Comparison of ENCODE assay signal across 8 cellular contexts in genomic region chr10:124388823-124389612, GRCh38. TPM values are rescaled to one million over a fixed set of nuclear protein-coding genes. Genes with fewer than 3 reads are reported as not detected.
DNase-seq lines count a peak whose midpoint lies in the region; ATAC-seq, FAIRE-seq and TF ChIP-seq lines count a peak whose summit lies in the region.

No MANE protein-coding gene starts in this region.

- H3K27me3 ChIP-seq in PC-9 (ENCODE audit: insufficient read depth, low read depth) = no peaks in the 10 kb centered on the region
- H3K27me3 ChIP-seq in naive thymus-derived CD4-positive, alpha-beta T cell (ENCODE audit: control insufficient read depth in 2 of 2, insufficient read depth in 2 of 2, low read length in 2 of 2) = no peaks in the 10 kb centered on the region

- no peak overlapping the region for H3K27ac Mint-ChIP-seq in activated T-helper 17 cell treated with anti-CD3 and anti-CD28 coated beads, Interleukin-2, amount 50 U/mL, for 72 hours
- peak overlapping the region in 1 of 9 donors; percentile 49 for H3K27ac Mint-ChIP-seq in naive thymus-derived CD4-positive, alpha-beta T cell

- no peak for FAIRE-seq in HTR-8/SVneo (lab: Jason Lieb, UNC)

- no peaks in the 10 kb centered on the region for H3K27me3 Mint-ChIP-seq in activated T-helper 17 cell treated with anti-CD3 and anti-CD28 coated beads, Interleukin-2, amount 50 U/mL, for 72 hours
- peaks cover 0 to 7% (median 5%) of the 10 kb centered on the region in 5 donors for H3K27me3 Mint-ChIP-seq in naive thymus-derived CD4-positive, alpha-beta T cell

- peak overlapping the region; percentile 41 for H3K4me3 Mint-ChIP-seq in activated T-helper 17 cell treated with anti-CD3 and anti-CD28 coated beads, Interleukin-2, amount 50 U/mL, for 72 hours
- H3K4me3 Mint-ChIP-seq in naive thymus-derived CD4-positive, alpha-beta T cell = peak overlapping the region in 7 of 10 donors; percentile 25 to 71 (median 59)

- peaks cover 10% of the 10 kb centered on the region for H3F3A ChIP-seq in PC-9 (ENCODE audit: insufficient read depth, low read depth)

- TF ChIP-seq CTCF in PC-9 (conservative IDR thresholded peaks at IDR 0.05) = peak; percentile 80
- TF ChIP-seq CTCF in fibroblast of mammary gland (conservative IDR thresholded peaks at IDR 0.05; ENCODE audit: control insufficient read depth, insufficient read depth, low read depth, low read length) = peak; percentile 62

- H3K4me2 ChIP-seq in PC-9 = peak overlapping the region; percentile 78

- no peaks in the 10 kb centered on the region for H3K4me1 Mint-ChIP-seq in activated T-helper 17 cell treated with anti-CD3 and anti-CD28 coated beads, Interleukin-2, amount 50 U/mL, for 72 hours
- H3K4me1 Mint-ChIP-seq in naive thymus-derived CD4-positive, alpha-beta T cell = peaks cover 0 to 2% (median 0%) of the 10 kb centered on the region in 7 donors

- no TSS peak for BruUV-seq in PC-9 (replicated peaks; lab: Mats Ljungman, UMichigan)

- no peaks in the 10 kb centered on the region for H4K20me1 ChIP-seq in PC-9 (ENCODE audit: insufficient read depth)

- in situ Hi-C loops in Caki2 (cut with HindIII; ENCODE audit: low pct_unique_long_range_greater_than_20kb, low sequenced_read_pairs) = loop anchor here (25.0 kb wide), 1 partner anchor 402 kb away; no protein-coding TSS in a partner anchor

- intact Hi-C loops in PC-9 (cut with micrococcal nuclease; ENCODE audit: unreplicated experiment) = loop anchor here (1.0 to 10.0 kb wide), 5 partner anchors 132 to 807 kb away; partner anchors contain the start of gene CHST15
- intact Hi-C loops in naive thymus-derived CD4-positive, alpha-beta T cell (cut with micrococcal nuclease) = loop anchor here (1.0 to 10.0 kb wide), 11 partner anchors 14 to 1381 kb away; partner anchors contain the start of genes OAT (in 2 of the 2), IKZF5 (in 1 of the 2) and LHPP (in 1 of the 2)

- H3K36me3 ChIP-seq in PC-9 (ENCODE audit: low read depth) = no peaks in the 10 kb centered on the region
- H3K36me3 ChIP-seq in naive thymus-derived CD4-positive, alpha-beta T cell (ENCODE audit: control insufficient read depth in 2 of 3, insufficient read depth in 3 of 3, low read length in 3 of 3) = no peaks in the 10 kb centered on the region

- H3K9me2 ChIP-seq in PC-9 (ENCODE audit: insufficient read depth) = no peaks in the 10 kb centered on the region

- POLR2A ChIA-PET in PC-9 (lab: Charles Lee; ENCODE audit: unreplicated experiment) = interaction anchor here (0.7 kb wide), 1 partner anchor 28 kb away, joined by 4 read pairs; no protein-coding TSS in a partner anchor
- POLR2A ChIA-PET in naive thymus-derived CD4-positive, alpha-beta T cell (lab: Charles Lee) = interaction anchor here (0.6 to 1.0 kb wide), 5 partner anchors 15 to 582 kb away, joined by 3 read pairs; partner anchors contain the start of gene OAT

- CTCF ChIA-PET in PC-9 (lab: Charles Lee) = interaction anchor here (0.6 to 2.9 kb wide), 9 partner anchors 10 to 393 kb away, joined by 3 to 24 read pairs (median 3); no protein-coding TSS in a partner anchor
- CTCF ChIA-PET in naive thymus-derived CD4-positive, alpha-beta T cell (lab: Charles Lee) = interaction anchor here (0.6 to 7.1 kb wide), 18 partner anchors 9 to 1207 kb away, joined by 3 to 91 read pairs (median 3); no protein-coding TSS in a partner anchor

- H3K36me3 Mint-ChIP-seq in activated T-helper 17 cell treated with anti-CD3 and anti-CD28 coated beads, Interleukin-2, amount 50 U/mL, for 72 hours (ENCODE audit: low read depth) = no peaks in the 10 kb centered on the region
- H3K36me3 Mint-ChIP-seq in naive thymus-derived CD4-positive, alpha-beta T cell = no peaks in the 10 kb centered on the region

- DNase-seq in Caki2 (ENCODE audit: low read depth) = peak; percentile 58
- DNase-seq in HTR-8/SVneo (ENCODE audit: insufficient read length, low spot score) = peak; percentile 89
- DNase-seq in PC-9 = peak; percentile 55 to 85
- peak; percentile 68 for DNase-seq in fibroblast of mammary gland (ENCODE audit: low read depth)
- peak; percentile 80 to 98 (median 91) for DNase-seq in naive thymus-derived CD4-positive, alpha-beta T cell
- DNase-seq in stimulated activated CD8-positive, alpha-beta memory T cell treated with anti-CD3 and anti-CD28 coated beads, Interleukin-7, amount 100 ng/mL, for 4 hours (ENCODE audit: low read depth in 2 of 2) = peak; percentile 70 to 88

- no peaks in the 10 kb centered on the region for H3K79me2 ChIP-seq in PC-9 (ENCODE audit: low read depth)

- peaks cover 13% of the 10 kb centered on the region for H3K4me1 ChIP-seq in PC-9 (replicated peaks; ENCODE audit: insufficient read depth)
- peaks cover 4 to 5% of the 10 kb centered on the region in 2 donors for H3K4me1 ChIP-seq in naive thymus-derived CD4-positive, alpha-beta T cell (ENCODE audit: control insufficient read depth in 2 of 2, insufficient read depth in 2 of 2, low read length in 2 of 2)

- H3K9me3 Mint-ChIP-seq in activated T-helper 17 cell treated with anti-CD3 and anti-CD28 coated beads, Interleukin-2, amount 50 U/mL, for 72 hours = no peaks in the 10 kb centered on the region
- peaks cover 0 to 5% (median 0%) of the 10 kb centered on the region in 11 donors for H3K9me3 Mint-ChIP-seq in naive thymus-derived CD4-positive, alpha-beta T cell

- no peak overlapping the region for H3K27ac ChIP-seq in PC-9
- H3K27ac ChIP-seq in naive thymus-derived CD4-positive, alpha-beta T cell (ENCODE audit: low read depth, low read length) = peak overlapping the region; percentile 62

- H3K4me3 ChIP-seq in PC-9 (peak overlapping the region; percentile 46; the same call in 1 of the 2 replicates), fibroblast of mammary gland (ENCODE audit: control insufficient read depth, low read depth, low read length) (peak overlapping the region; percentile 41)
- H3K4me3 ChIP-seq in naive thymus-derived CD4-positive, alpha-beta T cell (ENCODE audit: low read length) = peak overlapping the region; percentile 68

- H3K9me3 ChIP-seq in PC-9 (ENCODE audit: insufficient read depth, low read depth) = no peaks in the 10 kb centered on the region
- peaks cover 0 to 3% (median 0%) of the 10 kb centered on the region in 3 experiments for H3K9me3 ChIP-seq in naive thymus-derived CD4-positive, alpha-beta T cell (ENCODE audit: control insufficient read depth in 2 of 3, low read length in 3 of 3)

- H2AFZ ChIP-seq in PC-9 = peak overlapping the region; percentile 79; the same call in 1 of the 2 replicates

- peak; percentile 80 for ATAC-seq in GM21367 (IDR thresholded peaks at IDR 0.05; ENCODE audit: unreplicated experiment)
- ATAC-seq in activated T-helper 17 cell treated with anti-CD3 and anti-CD28 coated beads, Interleukin-2, amount 50 U/mL, for 72 hours (replicated peaks) = peak; percentile 98
- peak; percentile 99 for ATAC-seq in naive thymus-derived CD4-positive, alpha-beta T cell

RNA-seq across cellular contexts. Expression of gene OAT, which starts 29.7 kb away (rescaled TPM):
- total RNA-seq in Caki2 (2014; rRNA removed; shearing (Covaris generic); ENCODE audit: low replicate concordance) = 74.1 and 137 TPM in 2 replicates
- total RNA-seq in PC-9 (2021) = 73.8 and 130 TPM in 2 replicates
- total RNA-seq in activated T-helper 17 cell treated with anti-CD3 and anti-CD28 coated beads, Interleukin-2, amount 50 U/mL, for 72 hours = 10 to 100 TPM; 21.0 to 35.6 TPM
- 10 to 100 TPM; 29.6 to 47.0 (median 39.1) TPM for total RNA-seq in naive thymus-derived CD4-positive, alpha-beta T cell
- 10 to 100 TPM; 78.9 to 80.0 TPM for polyA plus RNA-seq in naive thymus-derived CD4-positive, alpha-beta T cell
